In genomic region chr6:121430514-121431460, GRCh38 we compare ENCODE assay signal across 8 cellular contexts. TPM values are rescaled to one million over a fixed set of nuclear protein-coding genes. Genes with fewer than 3 reads are reported as not detected.
DNase-seq lines count a peak whose midpoint lies in the region; ATAC-seq lines count a peak whose summit lies in the region.

No MANE protein-coding gene starts in this region.

- H3K4me3 ChIP-seq in mesendoderm (ENCODE audit: low read length), result no peak overlapping the region

- H2BK15ac ChIP-seq in mesendoderm (replicated peaks; ENCODE audit: low read depth), result no peak overlapping the region

- H3K4me2 ChIP-seq in mesendoderm (ENCODE audit: low read length), result no peak overlapping the region

- H3K36me3 ChIP-seq in mesendoderm (ENCODE audit: control insufficient read depth, insufficient read depth, low read length), result no peaks in the 10 kb centered on the region

- H3K9ac ChIP-seq in mesendoderm (ENCODE audit: low read length), result no peak overlapping the region

- H3K4me1 Mint-ChIP-seq in effector memory CD8-positive, alpha-beta T cell (ENCODE audit: low read depth in 2 of 2), result no peaks in the 10 kb centered on the region
- no peaks in the 10 kb centered on the region for H3K4me1 Mint-ChIP-seq in activated T-helper 1 cell treated with anti-CD3 and anti-CD28 coated beads, Interleukin-12 subunit alpha, Interleukin-12 subunit beta, Interleukin-2, Interleukin-4 antibody, amounts not matched to agents 30 ng/mL and 10 ng/mL and 1 ng/mL, durations not matched to agents 14 hours and 24 hours and 36 hours (ENCODE audit: low read depth)

- peaks cover 10% of the 10 kb centered on the region for H3K79me2 ChIP-seq in mesendoderm (ENCODE audit: control insufficient read depth, insufficient read depth, low read length)

- no peak overlapping the region for H2AK5ac ChIP-seq in mesendoderm (ENCODE audit: low read length)

- H3K4me1 ChIP-seq in mesendoderm (ENCODE audit: control insufficient read depth, low read depth, low read length), result peaks cover 5% of the 10 kb centered on the region

- H3K18ac ChIP-seq in mesendoderm (ENCODE audit: low read length), result no peak overlapping the region

- no peaks in the 10 kb centered on the region for H3K27me3 ChIP-seq in mesendoderm (ENCODE audit: insufficient read depth, low read length, poor library complexity)

- H3K27ac Mint-ChIP-seq in effector memory CD8-positive, alpha-beta T cell, result no peak overlapping the region
- H3K27ac Mint-ChIP-seq in activated T-helper 1 cell treated with anti-CD3 and anti-CD28 coated beads, Interleukin-12 subunit alpha, Interleukin-12 subunit beta, Interleukin-2, Interleukin-4 antibody, amounts not matched to agents 30 ng/mL and 10 ng/mL and 1 ng/mL, durations not matched to agents 14 hours and 24 hours and 36 hours, result no peak overlapping the region

- ATAC-seq in GM21528 (IDR thresholded peaks at IDR 0.05; ENCODE audit: low FRiP score, unreplicated experiment) (no peak), GM18502 (IDR thresholded peaks at IDR 0.05; ENCODE audit: poor library complexity, unreplicated experiment) (no peak)
- ATAC-seq in effector memory CD8-positive, alpha-beta T cell (replicated peaks), result no peak

- H3K79me1 ChIP-seq in mesendoderm (ENCODE audit: low read length), result no peaks in the 10 kb centered on the region

- H3K27me3 Mint-ChIP-seq in effector memory CD8-positive, alpha-beta T cell, result peaks cover 13 to 17% of the 10 kb centered on the region in 2 donors
- peaks cover 7% of the 10 kb centered on the region for H3K27me3 Mint-ChIP-seq in activated T-helper 1 cell treated with anti-CD3 and anti-CD28 coated beads, Interleukin-12 subunit alpha, Interleukin-12 subunit beta, Interleukin-2, Interleukin-4 antibody, amounts not matched to agents 30 ng/mL and 10 ng/mL and 1 ng/mL, durations not matched to agents 14 hours and 24 hours and 36 hours (ENCODE audit: insufficient read depth)

- intact Hi-C loops in activated T-helper 1 cell treated with anti-CD3 and anti-CD28 coated beads, Interleukin-12 subunit alpha, Interleukin-12 subunit beta, Interleukin-2, Interleukin-4 antibody, amounts not matched to agents 30 ng/mL and 10 ng/mL and 1 ng/mL, durations not matched to agents 14 hours and 24 hours and 36 hours (cut with micrococcal nuclease), result loop anchor here (2.0 kb wide), 2 partner anchors 418 to 602 kb away; no protein-coding TSS in a partner anchor

- no peak overlapping the region for H3K23ac ChIP-seq in mesendoderm (ENCODE audit: low read length)

- no peak overlapping the region for H3K4ac ChIP-seq in mesendoderm (ENCODE audit: low read depth, low read length)

- H2BK5ac ChIP-seq in mesendoderm (ENCODE audit: low read length), result peak overlapping the region; percentile 74

- peaks cover 3% of the 10 kb centered on the region for H3K36me3 Mint-ChIP-seq in effector memory CD8-positive, alpha-beta T cell (ENCODE audit: insufficient read depth)
- no peaks in the 10 kb centered on the region for H3K36me3 Mint-ChIP-seq in activated T-helper 1 cell treated with anti-CD3 and anti-CD28 coated beads, Interleukin-12 subunit alpha, Interleukin-12 subunit beta, Interleukin-2, Interleukin-4 antibody, amounts not matched to agents 30 ng/mL and 10 ng/mL and 1 ng/mL, durations not matched to agents 14 hours and 24 hours and 36 hours (ENCODE audit: low read depth)

- H3K56ac ChIP-seq in mesendoderm (ENCODE audit: low read length), result peak overlapping the region; percentile 65

- H4K5ac ChIP-seq in mesendoderm (ENCODE audit: low read length), result no peak overlapping the region

- H3K27ac ChIP-seq in cingulate gyrus (ENCODE audit: low read depth, low read length) (peak overlapping the region; percentile 33), mesendoderm (ENCODE audit: low read depth, low read length) (peak overlapping the region; percentile 66)

- H2BK120ac ChIP-seq in mesendoderm (ENCODE audit: low read depth, low read length), result no peak overlapping the region

- DNase-seq in Daoy (ENCODE audit: low read depth) (peak; percentile 30), MV-4-11 (lab: John Stamatoyannopoulos, UW) (peak; percentile 7), mesendoderm (peak; percentile 85)
- no peak for DNase-seq in effector memory CD8-positive, alpha-beta T cell
- DNase-seq in activated T-helper 1 cell treated with anti-CD3 and anti-CD28 coated beads, Interleukin-12 subunit alpha, Interleukin-12 subunit beta, Interleukin-2, Interleukin-4 antibody, amounts not matched to agents 30 ng/mL and 10 ng/mL and 1 ng/mL, durations not matched to agents 14 hours and 24 hours and 36 hours (ENCODE audit: low spot score), result no peak

- H3K9me3 Mint-ChIP-seq in effector memory CD8-positive, alpha-beta T cell, result no peaks in the 10 kb centered on the region
- H3K9me3 Mint-ChIP-seq in activated T-helper 1 cell treated with anti-CD3 and anti-CD28 coated beads, Interleukin-12 subunit alpha, Interleukin-12 subunit beta, Interleukin-2, Interleukin-4 antibody, amounts not matched to agents 30 ng/mL and 10 ng/mL and 1 ng/mL, durations not matched to agents 14 hours and 24 hours and 36 hours, result no peaks in the 10 kb centered on the region

- no peak overlapping the region for H3K4me3 Mint-ChIP-seq in effector memory CD8-positive, alpha-beta T cell
- H3K4me3 Mint-ChIP-seq in activated T-helper 1 cell treated with anti-CD3 and anti-CD28 coated beads, Interleukin-12 subunit alpha, Interleukin-12 subunit beta, Interleukin-2, Interleukin-4 antibody, amounts not matched to agents 30 ng/mL and 10 ng/mL and 1 ng/mL, durations not matched to agents 14 hours and 24 hours and 36 hours, result no peak overlapping the region

- no peak overlapping the region for H4K8ac ChIP-seq in mesendoderm (ENCODE audit: low read depth, low read length)

- no CpG with 5 or more reads among the region's 10 CpGs for WGBS in mesendoderm (ENCODE audit: extremely low coverage, insufficient coverage, low lambda C conversion rate)

RNA-seq across cellular contexts. Expression of gene GJA1, which starts 4.7 kb away (rescaled TPM):
- 80.6 and 103 TPM in 2 replicates for total RNA-seq in Daoy (2014; rRNA removed; shearing (Covaris generic))
- 921 TPM for polyA plus RNA-seq in mesendoderm (2013, experiment 1 of 2)
- 892 TPM for polyA plus RNA-seq in mesendoderm (2013, experiment 2 of 2)
- not detected in 2 replicates for total RNA-seq in activated T-helper 1 cell treated with anti-CD3 and anti-CD28 coated beads, Interleukin-12 subunit alpha, Interleukin-12 subunit beta, Interleukin-2, Interleukin-4 antibody, amounts not matched to agents 30 ng/mL and 10 ng/mL and 1 ng/mL, durations not matched to agents 14 hours and 24 hours and 36 hours

Comparison
In these comparisons a context has a peak if more than half of its experiments do, and no peak if none do; other contexts are left out.
1. DNase-seq: peak in Daoy (single experiment), MV-4-11 (single experiment) and mesendoderm (single experiment); none in effector memory CD8-positive, alpha-beta T cell (0 of 3) and activated T-helper 1 cell treated with anti-CD3 and anti-CD28 coated beads, Interleukin-12 subunit alpha, Interleukin-12 subunit beta, Interleukin-2, Interleukin-4 antibody, amounts not matched to agents 30 ng/mL and 10 ng/mL and 1 ng/mL, durations not matched to agents 14 hours and 24 hours and 36 hours (single experiment).
2. RNA of gene GJA1, which starts 4.7 kb away (total RNA-seq): 80.6 to 103 TPM in Daoy; not detected in activated T-helper 1 cell treated with anti-CD3 and anti-CD28 coated beads, Interleukin-12 subunit alpha, Interleukin-12 subunit beta, Interleukin-2, Interleukin-4 antibody, amounts not matched to agents 30 ng/mL and 10 ng/mL and 1 ng/mL, durations not matched to agents 14 hours and 24 hours and 36 hours; every median in the first group is over 10 times any median in the second.